Comparison of ENCODE assay signal across 1 cellular context in the genomic region with DNA sequence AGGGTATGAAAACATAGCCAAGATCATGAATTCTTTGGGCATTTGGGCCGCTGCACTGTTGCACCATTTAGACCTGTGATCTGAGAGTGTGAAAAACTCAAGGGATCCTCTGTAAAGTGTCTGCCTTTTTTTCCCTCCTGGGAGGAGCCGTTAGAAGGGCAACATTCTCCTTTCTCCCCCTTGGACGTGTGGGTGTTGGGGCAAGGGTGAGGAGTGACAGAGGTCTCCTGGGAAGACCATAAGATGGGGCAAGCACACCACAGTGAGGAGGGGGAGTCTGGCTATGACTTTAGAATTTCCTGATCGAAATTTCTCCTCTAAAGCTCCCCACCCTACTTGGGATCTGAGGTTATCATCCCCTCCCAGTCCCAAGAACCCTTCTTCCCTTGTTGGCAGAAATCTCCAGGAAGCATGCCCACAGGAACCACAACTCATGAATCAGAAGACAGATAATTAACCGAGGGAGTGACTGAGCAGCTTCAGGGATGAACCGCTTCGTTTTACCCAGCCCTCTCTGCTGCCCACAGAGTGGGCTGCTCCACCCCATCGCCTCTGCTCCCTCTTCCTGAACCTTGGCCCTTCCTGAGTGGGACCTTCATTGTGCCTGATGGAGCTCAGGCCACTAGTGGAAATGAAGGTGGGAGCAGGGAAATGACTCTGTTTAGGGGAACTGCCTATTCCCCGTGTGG.
TF ChIP-seq lines count a peak whose summit lies in the region.

No MANE protein-coding gene starts in this region.

TF ChIP-seq in GM12878, 131 proteins besides CTCF, POLR2A, EP300 and RAD21:
- TF ChIP-seq IKZF1 (conservative IDR thresholded peaks at IDR 0.05) (peak; percentile 65), EED (IDR thresholded peaks at IDR 0.05; ENCODE audit: low read depth) (peak; percentile 46; the same call in 1 of the 2 replicates), MEF2B (IDR thresholded peaks at IDR 0.05; ENCODE audit: partially characterized antibody, poor library complexity, severe bottlenecking) (no peak), RBBP5 (conservative IDR thresholded peaks at IDR 0.05) (no peak), SMAD1 (IDR thresholded peaks at IDR 0.05; ENCODE audit: low read depth, partially characterized antibody) (no peak), RUNX3 (IDR thresholded peaks at IDR 0.05; ENCODE audit: low read length) (peak; percentile 32; the same call in 1 of the 2 replicates), IKZF2 (IDR thresholded peaks at IDR 0.05) (peak; percentile 53 to 58; a peak in 3 of 4 replicates), BHLHE40 (IDR thresholded peaks at IDR 0.05; ENCODE audit: borderline replicate concordance in 1 of 2, low read depth in 2 of 2, low read length in 1 of 2) (0 out of 4 replicates have a peak, but pooled peaks of 1 of the 2 experiments have one; percentile 4), JUNB (IDR thresholded peaks at IDR 0.05) (peak; percentile 80), KAT2A (conservative IDR thresholded peaks at IDR 0.05; ENCODE audit: control insufficient read depth, low read depth, low read length) (no peak), RELA (IDR thresholded peaks at IDR 0.05; ENCODE audit: borderline replicate concordance, partially characterized antibody) (no peak)
- TF ChIP-seq, protein P1, sequence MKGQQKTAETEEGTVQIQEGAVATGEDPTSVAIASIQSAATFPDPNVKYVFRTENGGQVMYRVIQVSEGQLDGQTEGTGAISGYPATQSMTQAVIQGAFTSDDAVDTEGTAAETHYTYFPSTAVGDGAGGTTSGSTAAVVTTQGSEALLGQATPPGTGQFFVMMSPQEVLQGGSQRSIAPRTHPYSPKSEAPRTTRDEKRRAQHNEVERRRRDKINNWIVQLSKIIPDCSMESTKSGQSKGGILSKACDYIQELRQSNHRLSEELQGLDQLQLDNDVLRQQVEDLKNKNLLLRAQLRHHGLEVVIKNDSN (IDR thresholded peaks at IDR 0.05; ENCODE audit: borderline replicate concordance, extremely low read length, insufficient read depth, low read depth, low read length): no peak
- TF ChIP-seq, protein P2, sequence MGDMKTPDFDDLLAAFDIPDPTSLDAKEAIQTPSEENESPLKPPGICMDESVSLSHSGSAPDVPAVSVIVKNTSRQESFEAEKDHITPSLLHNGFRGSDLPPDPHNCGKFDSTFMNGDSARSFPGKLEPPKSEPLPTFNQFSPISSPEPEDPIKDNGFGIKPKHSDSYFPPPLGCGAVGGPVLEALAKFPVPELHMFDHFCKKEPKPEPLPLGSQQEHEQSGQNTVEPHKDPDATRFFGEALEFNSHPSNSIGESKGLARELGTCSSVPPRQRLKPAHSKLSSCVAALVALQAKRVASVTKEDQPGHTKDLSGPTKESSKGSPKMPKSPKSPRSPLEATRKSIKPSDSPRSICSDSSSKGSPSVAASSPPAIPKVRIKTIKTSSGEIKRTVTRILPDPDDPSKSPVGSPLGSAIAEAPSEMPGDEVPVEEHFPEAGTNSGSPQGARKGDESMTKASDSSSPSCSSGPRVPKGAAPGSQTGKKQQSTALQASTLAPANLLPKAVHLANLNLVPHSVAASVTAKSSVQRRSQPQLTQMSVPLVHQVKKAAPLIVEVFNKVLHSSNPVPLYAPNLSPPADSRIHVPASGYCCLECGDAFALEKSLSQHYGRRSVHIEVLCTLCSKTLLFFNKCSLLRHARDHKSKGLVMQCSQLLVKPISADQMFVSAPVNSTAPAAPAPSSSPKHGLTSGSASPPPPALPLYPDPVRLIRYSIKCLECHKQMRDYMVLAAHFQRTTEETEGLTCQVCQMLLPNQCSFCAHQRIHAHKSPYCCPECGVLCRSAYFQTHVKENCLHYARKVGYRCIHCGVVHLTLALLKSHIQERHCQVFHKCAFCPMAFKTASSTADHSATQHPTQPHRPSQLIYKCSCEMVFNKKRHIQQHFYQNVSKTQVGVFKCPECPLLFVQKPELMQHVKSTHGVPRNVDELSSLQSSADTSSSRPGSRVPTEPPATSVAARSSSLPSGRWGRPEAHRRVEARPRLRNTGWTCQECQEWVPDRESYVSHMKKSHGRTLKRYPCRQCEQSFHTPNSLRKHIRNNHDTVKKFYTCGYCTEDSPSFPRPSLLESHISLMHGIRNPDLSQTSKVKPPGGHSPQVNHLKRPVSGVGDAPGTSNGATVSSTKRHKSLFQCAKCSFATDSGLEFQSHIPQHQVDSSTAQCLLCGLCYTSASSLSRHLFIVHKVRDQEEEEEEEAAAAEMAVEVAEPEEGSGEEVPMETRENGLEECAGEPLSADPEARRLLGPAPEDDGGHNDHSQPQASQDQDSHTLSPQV (IDR thresholded peaks at IDR 0.05): 0 out of 2 replicates have a peak, but pooled peaks have one; percentile 2
- TF ChIP-seq, protein P3, sequence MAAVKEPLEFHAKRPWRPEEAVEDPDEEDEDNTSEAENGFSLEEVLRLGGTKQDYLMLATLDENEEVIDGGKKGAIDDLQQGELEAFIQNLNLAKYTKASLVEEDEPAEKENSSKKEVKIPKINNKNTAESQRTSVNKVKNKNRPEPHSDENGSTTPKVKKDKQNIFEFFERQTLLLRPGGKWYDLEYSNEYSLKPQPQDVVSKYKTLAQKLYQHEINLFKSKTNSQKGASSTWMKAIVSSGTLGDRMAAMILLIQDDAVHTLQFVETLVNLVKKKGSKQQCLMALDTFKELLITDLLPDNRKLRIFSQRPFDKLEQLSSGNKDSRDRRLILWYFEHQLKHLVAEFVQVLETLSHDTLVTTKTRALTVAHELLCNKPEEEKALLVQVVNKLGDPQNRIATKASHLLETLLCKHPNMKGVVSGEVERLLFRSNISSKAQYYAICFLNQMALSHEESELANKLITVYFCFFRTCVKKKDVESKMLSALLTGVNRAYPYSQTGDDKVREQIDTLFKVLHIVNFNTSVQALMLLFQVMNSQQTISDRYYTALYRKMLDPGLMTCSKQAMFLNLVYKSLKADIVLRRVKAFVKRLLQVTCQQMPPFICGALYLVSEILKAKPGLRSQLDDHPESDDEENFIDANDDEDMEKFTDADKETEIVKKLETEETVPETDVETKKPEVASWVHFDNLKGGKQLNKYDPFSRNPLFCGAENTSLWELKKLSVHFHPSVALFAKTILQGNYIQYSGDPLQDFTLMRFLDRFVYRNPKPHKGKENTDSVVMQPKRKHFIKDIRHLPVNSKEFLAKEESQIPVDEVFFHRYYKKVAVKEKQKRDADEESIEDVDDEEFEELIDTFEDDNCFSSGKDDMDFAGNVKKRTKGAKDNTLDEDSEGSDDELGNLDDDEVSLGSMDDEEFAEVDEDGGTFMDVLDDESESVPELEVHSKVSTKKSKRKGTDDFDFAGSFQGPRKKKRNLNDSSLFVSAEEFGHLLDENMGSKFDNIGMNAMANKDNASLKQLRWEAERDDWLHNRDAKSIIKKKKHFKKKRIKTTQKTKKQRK (IDR thresholded peaks at IDR 0.05; ENCODE audit: low read depth, low read length): no peak
- TF ChIP-seq, protein P4, sequence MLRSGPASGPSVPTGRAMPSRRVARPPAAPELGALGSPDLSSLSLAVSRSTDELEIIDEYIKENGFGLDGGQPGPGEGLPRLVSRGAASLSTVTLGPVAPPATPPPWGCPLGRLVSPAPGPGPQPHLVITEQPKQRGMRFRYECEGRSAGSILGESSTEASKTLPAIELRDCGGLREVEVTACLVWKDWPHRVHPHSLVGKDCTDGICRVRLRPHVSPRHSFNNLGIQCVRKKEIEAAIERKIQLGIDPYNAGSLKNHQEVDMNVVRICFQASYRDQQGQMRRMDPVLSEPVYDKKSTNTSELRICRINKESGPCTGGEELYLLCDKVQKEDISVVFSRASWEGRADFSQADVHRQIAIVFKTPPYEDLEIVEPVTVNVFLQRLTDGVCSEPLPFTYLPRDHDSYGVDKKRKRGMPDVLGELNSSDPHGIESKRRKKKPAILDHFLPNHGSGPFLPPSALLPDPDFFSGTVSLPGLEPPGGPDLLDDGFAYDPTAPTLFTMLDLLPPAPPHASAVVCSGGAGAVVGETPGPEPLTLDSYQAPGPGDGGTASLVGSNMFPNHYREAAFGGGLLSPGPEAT (IDR thresholded peaks at IDR 0.05; ENCODE audit: low read depth): peak; percentile 47; the same call in 1 of the 2 replicates
